In the genomic region with DNA sequence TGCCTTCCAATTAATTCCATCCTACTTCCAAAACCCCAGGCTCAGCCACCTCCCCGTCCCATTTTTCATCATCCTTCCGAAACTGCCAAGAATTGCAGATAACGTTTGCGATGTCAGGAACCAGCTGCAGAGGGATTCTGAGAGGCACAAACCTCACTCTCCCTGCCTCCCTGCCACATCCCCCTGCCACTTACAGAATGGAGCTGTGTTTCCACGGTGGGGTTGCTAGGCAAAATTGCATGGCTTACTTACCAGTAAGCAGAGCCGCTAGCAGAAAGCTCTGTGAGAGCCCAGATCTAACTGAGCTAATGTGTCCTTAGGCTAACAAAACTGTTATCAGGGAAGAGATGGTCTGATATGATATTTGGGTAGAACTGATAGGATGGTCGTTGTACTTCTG, we compare ENCODE assay signal across 19 cellular contexts.
DNase-seq lines count a peak whose midpoint lies in the region; ATAC-seq lines count a peak whose summit lies in the region.
"Had no signal": no experiment of that assay in that cellular context is flagged by ENCODE, and none has a peak within 500 bp of the region (broad histone marks: within the 10 kb centered on the region; RNA-seq: fewer than 3 reads in every experiment).

No MANE protein-coding gene starts in this region.

- H3K36me3 Mint-ChIP-seq in activated CD8-positive, alpha-beta memory T cell treated with anti-CD3 and anti-CD28 coated beads, Interleukin-2, amount 10 ng/mL, durations not matched to agents 7 days and 5 days: no peaks in the 10 kb centered on the region
- H3K36me3 Mint-ChIP-seq: IgD-negative memory B cell, naive B cell had no signal

- no peaks in the 10 kb centered on the region for H3K4me1 Mint-ChIP-seq in activated CD8-positive, alpha-beta memory T cell treated with anti-CD3 and anti-CD28 coated beads, Interleukin-2, amount 10 ng/mL, durations not matched to agents 7 days and 5 days
- H3K4me1 Mint-ChIP-seq: naive B cell had no signal

- ATAC-seq in activated CD8-positive, alpha-beta memory T cell treated with anti-CD3 and anti-CD28 coated beads, Interleukin-2, amount 10 ng/mL, durations not matched to agents 7 days and 5 days: no peak
- no peak for ATAC-seq in GM19452 (IDR thresholded peaks at IDR 0.05; ENCODE audit: unreplicated experiment)
- ATAC-seq in GM18519 (IDR thresholded peaks at IDR 0.05; ENCODE audit: low FRiP score, unreplicated experiment): no peak

- peaks cover 37% of the 10 kb centered on the region for H3K27me3 Mint-ChIP-seq in activated CD8-positive, alpha-beta memory T cell treated with anti-CD3 and anti-CD28 coated beads, Interleukin-2, amount 10 ng/mL, durations not matched to agents 7 days and 5 days

- CTCF ChIA-PET in activated CD8-positive, alpha-beta memory T cell treated with anti-CD3 and anti-CD28 coated beads, Interleukin-2, amount 10 ng/mL, durations not matched to agents 7 days and 5 days (lab: Charles Lee): interaction anchor here (1.2 kb wide), 1 partner anchor 250 kb away, joined by 4 read pairs; no protein-coding TSS in a partner anchor

- no peak overlapping the region for H3K4me3 Mint-ChIP-seq in activated CD8-positive, alpha-beta memory T cell treated with anti-CD3 and anti-CD28 coated beads, Interleukin-2, amount 10 ng/mL, durations not matched to agents 7 days and 5 days
- H3K4me3 Mint-ChIP-seq: CD4-positive, alpha-beta T cell; IgD-negative memory B cell; naive B cell had no signal

- H3K27ac Mint-ChIP-seq in activated CD8-positive, alpha-beta memory T cell treated with anti-CD3 and anti-CD28 coated beads, Interleukin-2, amount 10 ng/mL, durations not matched to agents 7 days and 5 days: no peak overlapping the region
- H3K27ac Mint-ChIP-seq: CD4-positive, alpha-beta T cell; IgD-negative memory B cell; naive B cell had no signal

- no peaks in the 10 kb centered on the region for H3K9me3 Mint-ChIP-seq in activated CD8-positive, alpha-beta memory T cell treated with anti-CD3 and anti-CD28 coated beads, Interleukin-2, amount 10 ng/mL, durations not matched to agents 7 days and 5 days (ENCODE audit: low read depth)
- H3K9me3 Mint-ChIP-seq: CD4-positive, alpha-beta T cell; IgD-negative memory B cell had no signal

- peak; percentile 4 for DNase-seq in activated CD8-positive, alpha-beta memory T cell treated with anti-CD3 and anti-CD28 coated beads, Interleukin-2, amount 10 ng/mL, durations not matched to agents 7 days and 5 days
- DNase-seq in activated CD8-positive, alpha-beta memory T cell treated with anti-CD3 and anti-CD28 coated beads for 24 hours: no peak
- DNase-seq in astrocyte of the hippocampus (ENCODE audit: low read depth, low spot score) (peak; percentile 19), left kidney (ENCODE audit: low read depth, low spot score) (peak; percentile 43), MV-4-11 (lab: John Stamatoyannopoulos, UW) (no peak)
- DNase-seq in stimulated activated naive CD4-positive, alpha-beta T cell treated with Interleukin-2 at 50 U/mL for 16 hours (lab: John Stamatoyannopoulos, UW): no peak
- DNase-seq: activated CD4-positive, CD25-positive, alpha-beta regulatory T cell; CD4-positive, alpha-beta T cell; DMS79 treated with DMSO at 0.1 percent for 48 hours; GM23248; MG63; naive B cell; NCI-H2107; NCI-H774; stimulated activated naive CD4-positive, alpha-beta T cell; transverse colon had no signal

Comparison
In these comparisons a context has a peak if more than half of its experiments do, and no peak if none do; other contexts are left out.
1. DNase-seq: peak in activated CD8-positive, alpha-beta memory T cell treated with anti-CD3 and anti-CD28 coated beads, Interleukin-2, amount 10 ng/mL, durations not matched to agents 7 days and 5 days (single experiment), astrocyte of the hippocampus (single experiment) and left kidney (single experiment); none in activated CD8-positive, alpha-beta memory T cell treated with anti-CD3 and anti-CD28 coated beads for 24 hours (single experiment), stimulated activated naive CD4-positive, alpha-beta T cell treated with Interleukin-2 at 50 U/mL for 16 hours (single experiment) and MV-4-11 (single experiment).